1 cellular context compared by ENCODE assay signal in the genomic region with DNA sequence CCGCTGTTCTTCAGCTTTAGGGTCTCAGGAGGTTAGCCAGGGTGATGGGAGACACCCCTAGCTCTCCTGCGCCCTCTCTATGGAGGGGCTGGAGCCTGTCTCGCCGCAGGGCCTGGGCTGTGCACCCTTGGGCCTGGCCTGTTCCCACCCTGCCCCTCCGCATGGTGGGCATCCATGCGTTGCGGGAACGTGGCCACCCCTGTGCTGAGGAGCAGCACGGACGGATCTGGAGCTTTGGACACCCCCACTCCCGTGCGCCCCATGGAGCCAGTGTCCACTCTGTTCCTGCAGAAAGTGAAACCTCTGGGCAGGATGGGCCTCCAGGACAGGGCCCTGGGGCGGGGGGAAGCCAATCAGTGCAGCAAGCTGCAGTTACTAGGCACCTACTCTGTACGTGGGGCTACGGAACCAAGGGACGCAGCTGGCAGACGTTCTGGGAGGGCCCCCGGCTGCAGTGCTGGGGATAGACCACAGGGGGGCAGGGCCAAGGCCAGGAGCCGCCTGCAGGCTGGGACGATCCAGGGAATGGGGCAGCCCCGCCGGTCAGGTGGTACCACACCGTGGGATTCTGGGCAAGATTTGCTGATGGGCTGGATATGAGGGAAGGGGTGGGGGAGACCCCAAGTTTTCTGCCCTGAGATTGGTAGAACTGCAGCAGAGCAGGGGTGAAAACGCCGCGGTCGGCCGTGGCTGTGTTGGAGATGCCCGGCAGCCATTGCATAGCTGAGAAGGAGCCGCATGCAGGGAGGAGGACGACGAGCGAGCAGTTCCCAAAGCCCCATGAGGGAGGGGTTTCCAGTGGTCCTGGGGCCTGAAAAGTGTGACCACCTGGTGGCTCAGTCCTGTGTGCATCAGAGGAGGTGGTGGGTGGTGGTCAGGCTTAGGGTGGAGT.
TF ChIP-seq lines count a peak whose summit lies in the region.

No MANE protein-coding gene starts in this region.

TF ChIP-seq in IMR-90, 13 proteins besides CTCF, POLR2A, EP300 and RAD21:
- TF ChIP-seq RFX5 (IDR thresholded peaks at IDR 0.05; ENCODE audit: low read depth, low read length) (no peak), SMC3 (IDR thresholded peaks at IDR 0.05; ENCODE audit: low read depth, low read length) (peak; percentile 58)
